16 cellular contexts compared by ENCODE assay signal in the genomic region with DNA sequence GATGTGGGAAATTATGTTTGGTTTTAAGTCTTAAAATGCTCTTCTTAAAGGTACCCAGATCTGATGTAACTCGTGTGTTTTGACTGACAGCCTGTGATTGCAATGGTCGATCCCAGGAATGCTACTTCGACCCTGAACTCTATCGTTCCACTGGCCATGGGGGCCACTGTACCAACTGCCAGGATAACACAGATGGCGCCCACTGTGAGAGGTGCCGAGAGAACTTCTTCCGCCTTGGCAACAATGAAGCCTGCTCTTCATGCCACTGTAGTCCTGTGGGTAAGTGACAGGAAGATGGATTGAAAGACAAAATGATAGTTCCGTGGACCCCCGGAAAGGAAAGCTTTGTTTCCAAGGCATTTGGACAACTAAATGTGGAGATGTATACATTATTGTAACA.
A peak's percentile ranks its signal among the peaks of the same experiment; 100 is the strongest.
DNase-seq lines count a peak whose midpoint lies in the region; ATAC-seq, FAIRE-seq and TF ChIP-seq lines count a peak whose summit lies in the region.
"Had no signal": no experiment of that assay in that cellular context is flagged by ENCODE, and none has a peak within 500 bp of the region (broad histone marks: within the 10 kb centered on the region; RNA-seq: fewer than 3 reads in every experiment).

No MANE protein-coding gene starts in this region.

- no peak overlapping the region for H3K27ac ChIP-seq in HepG2 (ENCODE audit: extremely low read length, insufficient read depth, low read length)
- no peak overlapping the region for H3K27ac ChIP-seq in right lobe of liver
- peak overlapping the region; percentile 4 for H3K27ac ChIP-seq in osteoblast (ENCODE audit: low read depth, low read length)

- no peak for TF ChIP-seq RAD21 in HepG2 (CRISPR knock-in tag; IDR thresholded peaks at IDR 0.05)

- H3K79me2 ChIP-seq in HepG2 (ENCODE audit: insufficient read depth, low read length) (no peaks in the 10 kb centered on the region), osteoblast (ENCODE audit: insufficient read depth, low read length) (peaks cover 80% of the 10 kb centered on the region)

- H3K4me2 ChIP-seq in HepG2 (ENCODE audit: low read depth, low read length) (no peak overlapping the region), osteoblast (ENCODE audit: insufficient read depth, low read length) (no peak overlapping the region)

- TF ChIP-seq CTCF in HepG2 (CRISPR knock-in tag; IDR thresholded peaks at IDR 0.05): no peak
- no peak for TF ChIP-seq CTCF in right lobe of liver (IDR thresholded peaks at IDR 0.05)
- TF ChIP-seq CTCF in endothelial cell (IDR thresholded peaks at IDR 0.05; ENCODE audit: unreplicated experiment): no peak
- TF ChIP-seq CTCF in osteoblast (IDR thresholded peaks at IDR 0.05; ENCODE audit: extremely low read depth, low read depth, low read length): no peak

- intact Hi-C loops in HepG2 (cut with micrococcal nuclease; ENCODE audit: unreplicated experiment) (no loop called here), right lobe of liver (cut with DNase I) (no loop called here)

- in situ Hi-C loops in HepG2 (cut with HindIII; ENCODE audit: extremely low pct_ligation_motif_present, low pct_unique_long_range_greater_than_20kb): loop anchor here (10.0 kb wide), 1 partner anchor 150 kb away; no protein-coding TSS in a partner anchor

- DNase-seq in HepG2 (ENCODE audit: low spot score): no peak
- DNase-seq in right lobe of liver: no peak
- no peak for DNase-seq in endothelial cell (ENCODE audit: low spot score)
- DNase-seq in osteoblast (ENCODE audit: insufficient read length, low spot score, missing footprints): no peak
- DNase-seq in dermis blood vessel endothelial cell: no peak
- no peak for DNase-seq in activated T-cell treated with anti-CD3 and anti-CD28 coated beads, Interleukin-2, amount 50 U/mL, for 48 hours
- DNase-seq: BE2C; CD4-positive, CD25-positive, alpha-beta regulatory T cell; CD8-positive, alpha-beta memory T cell; COR-L47; DMS153; DMS79; GF-D8; H9 had no signal

- no TSS peak for BruUV-seq in HepG2 (replicated peaks; lab: Mats Ljungman, UMichigan)

- FAIRE-seq in HepG2 (lab: Jason Lieb, UNC): no peak
- FAIRE-seq: H1 had no signal

- H3K9me3 Mint-ChIP-seq in endothelial cell (ENCODE audit: unreplicated experiment): no peaks in the 10 kb centered on the region
- H3K9me3 Mint-ChIP-seq: CD8-positive, alpha-beta memory T cell; H9 had no signal

- POLR2A ChIA-PET in HepG2 (lab: Yijun Ruan, JAX): no interaction called here

- H3K27me3 Mint-ChIP-seq in endothelial cell (ENCODE audit: unreplicated experiment): peaks cover 1% of the 10 kb centered on the region
- H3K27me3 Mint-ChIP-seq: CD4-positive, CD25-positive, alpha-beta regulatory T cell had no signal

- TF ChIP-seq EP300 in HepG2 (IDR thresholded peaks at IDR 0.05; ENCODE audit: low read depth in 2 of 2, low read length in 2 of 2): no peak
- no peak for TF ChIP-seq EP300 in HepG2 (CRISPR knock-in tag; IDR thresholded peaks at IDR 0.05; ENCODE audit: borderline replicate concordance)

- H4K20me1 ChIP-seq in HepG2 (ENCODE audit: insufficient read depth, low read length): no peaks in the 10 kb centered on the region
- peaks cover 5% of the 10 kb centered on the region for H4K20me1 ChIP-seq in osteoblast (ENCODE audit: insufficient read depth, low read length)

- H3K9me3 ChIP-seq in HepG2 (ENCODE audit: low read length): no peaks in the 10 kb centered on the region
- H3K9me3 ChIP-seq in right lobe of liver: no peaks in the 10 kb centered on the region
- no peaks in the 10 kb centered on the region for H3K9me3 ChIP-seq in osteoblast (ENCODE audit: low read depth, low read length)
- H3K9me3 ChIP-seq: BE2C had no signal

- peak overlapping the region; percentile 10 for H3K27ac Mint-ChIP-seq in endothelial cell (ENCODE audit: unreplicated experiment)
- H3K27ac Mint-ChIP-seq: CD4-positive, CD25-positive, alpha-beta regulatory T cell; CD8-positive, alpha-beta memory T cell; H9 had no signal

- 88% methylated on average over 9 of the region's 9 CpGs for WGBS in HepG2 (ENCODE audit: low lambda C conversion rate)
- 89% methylated on average over 9 of the region's 9 CpGs for WGBS in right lobe of liver (ENCODE audit: insufficient coverage, low coverage, low lambda C conversion rate, missing lambda C conversion rate)

- CTCF ChIA-PET in HepG2 (lab: Yijun Ruan, JAX; ENCODE audit: low intra/inter-chr PET ratio, low total read pairs): no interaction called here

- H3K4me1 ChIP-seq in HepG2 (ENCODE audit: insufficient read depth, low read length): peaks cover 13% of the 10 kb centered on the region
- H3K4me1 ChIP-seq in right lobe of liver: no peaks in the 10 kb centered on the region
- H3K4me1 ChIP-seq in osteoblast (ENCODE audit: insufficient read depth, low read length): no peaks in the 10 kb centered on the region
- H3K4me1 ChIP-seq: BE2C had no signal

- H2AFZ ChIP-seq in HepG2 (ENCODE audit: low read length): no peak overlapping the region
- H2AFZ ChIP-seq in osteoblast (ENCODE audit: low read length): no peak overlapping the region

- no peak for ATAC-seq in HepG2
- no peak for ATAC-seq in right lobe of liver
- ATAC-seq in GM18868 (IDR thresholded peaks at IDR 0.05; ENCODE audit: unreplicated experiment): no peak

- H3K4me3 ChIP-seq in HepG2 (replicated peaks in 1 of 3; ENCODE audit: insufficient read depth in 1 of 3, low read depth in 2 of 3, low read length in 3 of 3) (no peak overlapping the region), right lobe of liver (no peak overlapping the region), osteoblast (ENCODE audit: insufficient read depth, low read length) (no peak overlapping the region)

- H3K27me3 ChIP-seq in HepG2 (ENCODE audit: control insufficient read depth in 1 of 2, insufficient read depth in 2 of 2, low read length in 2 of 2) (no peaks in the 10 kb centered on the region), right lobe of liver (no peaks in the 10 kb centered on the region), osteoblast (ENCODE audit: insufficient read depth, low read length) (no peaks in the 10 kb centered on the region)
- H3K27me3 ChIP-seq: BE2C had no signal

- no peak overlapping the region for H3K4me3 Mint-ChIP-seq in endothelial cell (ENCODE audit: unreplicated experiment)
- H3K4me3 Mint-ChIP-seq: CD4-positive, CD25-positive, alpha-beta regulatory T cell; CD8-positive, alpha-beta memory T cell; H9 had no signal

- TF ChIP-seq POLR2A in HepG2 (IDR thresholded peaks at IDR 0.05; ENCODE audit: insufficient read depth in 1 of 2, low read depth in 2 of 2, low read length in 2 of 2) (no peak), right lobe of liver (IDR thresholded peaks at IDR 0.05) (no peak)

- peaks cover 5% of the 10 kb centered on the region for H3K4me1 Mint-ChIP-seq in endothelial cell (ENCODE audit: unreplicated experiment)
- H3K4me1 Mint-ChIP-seq: CD4-positive, CD25-positive, alpha-beta regulatory T cell; CD8-positive, alpha-beta memory T cell had no signal

- H3K9ac ChIP-seq in HepG2 (ENCODE audit: insufficient read depth, low read depth, low read length): no peak overlapping the region

- peaks cover 11 to 49% of the 10 kb centered on the region in 2 experiments for H3K36me3 ChIP-seq in HepG2 (replicated peaks in 1 of 2; ENCODE audit: control insufficient read depth in 1 of 2, insufficient read depth in 2 of 2, low read length in 2 of 2)
- H3K36me3 ChIP-seq in right lobe of liver: peaks cover 0 to 48% (median 1%) of the 10 kb centered on the region in 4 donors
- peaks cover 70% of the 10 kb centered on the region for H3K36me3 ChIP-seq in osteoblast (ENCODE audit: insufficient read depth, low read length)

- peaks cover 47% of the 10 kb centered on the region for H3K36me3 Mint-ChIP-seq in endothelial cell (ENCODE audit: low read depth, unreplicated experiment)
- H3K36me3 Mint-ChIP-seq: CD4-positive, CD25-positive, alpha-beta regulatory T cell; CD8-positive, alpha-beta memory T cell had no signal

TF ChIP-seq in HepG2, 621 proteins besides CTCF, POLR2A, EP300 and RAD21:
- no peak for TF ChIP-seq ZNF460 (CRISPR knock-in tag; IDR thresholded peaks at IDR 0.05; ENCODE audit: borderline replicate concordance)
- TF ChIP-seq, protein P1, sequence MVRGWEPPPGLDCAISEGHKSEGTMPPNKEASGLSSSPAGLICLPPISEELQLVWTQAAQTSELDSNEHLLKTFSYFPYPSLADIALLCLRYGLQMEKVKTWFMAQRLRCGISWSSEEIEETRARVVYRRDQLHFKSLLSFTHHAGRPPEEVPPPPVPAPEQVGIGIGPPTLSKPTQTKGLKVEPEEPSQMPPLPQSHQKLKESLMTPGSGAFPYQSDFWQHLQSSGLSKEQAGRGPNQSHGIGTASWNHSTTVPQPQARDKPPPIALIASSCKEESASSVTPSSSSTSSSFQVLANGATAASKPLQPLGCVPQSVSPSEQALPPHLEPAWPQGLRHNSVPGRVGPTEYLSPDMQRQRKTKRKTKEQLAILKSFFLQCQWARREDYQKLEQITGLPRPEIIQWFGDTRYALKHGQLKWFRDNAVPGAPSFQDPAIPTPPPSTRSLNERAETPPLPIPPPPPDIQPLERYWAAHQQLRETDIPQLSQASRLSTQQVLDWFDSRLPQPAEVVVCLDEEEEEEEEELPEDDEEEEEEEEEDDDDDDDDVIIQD (CRISPR knock-in tag; IDR thresholded peaks at IDR 0.05; ENCODE audit: low read depth): 0 out of 2 replicates have a peak, but pooled peaks have one; percentile 9
